9 cellular contexts compared by ENCODE assay signal in the genomic region with DNA sequence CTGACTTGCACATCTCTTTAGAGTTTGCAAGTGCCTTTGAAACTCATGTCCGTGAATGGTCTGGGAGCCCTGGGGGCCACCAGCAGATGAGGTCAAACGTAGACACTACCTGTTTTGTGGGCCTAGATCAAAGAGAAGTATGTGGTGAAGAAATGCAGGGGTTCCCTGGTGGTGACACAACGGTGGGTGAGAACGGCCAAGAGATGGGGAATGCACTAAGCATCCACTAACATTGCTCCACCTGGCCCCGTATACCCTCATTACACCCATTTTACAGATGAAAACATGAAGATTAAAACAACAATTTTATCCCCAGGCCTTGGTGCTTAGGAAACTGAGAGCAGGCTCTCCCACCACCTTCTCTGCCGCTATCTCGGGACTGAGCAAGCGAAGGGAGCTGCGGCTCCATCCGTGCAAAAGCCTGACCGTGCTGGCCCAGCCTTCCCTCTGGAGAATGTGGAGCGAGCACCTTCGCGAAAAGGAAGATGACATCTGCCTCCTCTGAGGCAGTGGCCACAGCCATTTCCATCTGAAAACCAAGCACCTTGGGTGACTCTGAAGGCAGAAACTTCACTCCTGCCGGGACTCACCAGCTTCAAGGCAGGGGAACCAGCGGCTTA.
"Had no signal": no experiment of that assay in that cellular context is flagged by ENCODE, and none has a peak within 500 bp of the region (broad histone marks: within the 10 kb centered on the region; RNA-seq: fewer than 3 reads in every experiment).

No MANE protein-coding gene starts in this region.

- H3K4me3 Mint-ChIP-seq: HFFc6 had no signal

- H3K27ac ChIP-seq: GM23248, HL-60 had no signal

- H3K9me3 Mint-ChIP-seq: HFFc6 had no signal

- H3K9ac ChIP-seq: GM23248 had no signal

- H3K4me3 ChIP-seq: GM23248, HAP-1, K562 had no signal

- H3K9me3 ChIP-seq: HAP-1 had no signal

- DNase-seq: GM23248, GOT3, H7, HFFc6, IMR-90, KG1 had no signal

- H3K27ac Mint-ChIP-seq: HFFc6 had no signal

- H3K36me3 ChIP-seq: HAP-1 had no signal
